11 cellular contexts compared by ENCODE assay signal in genomic region chr9:107239474-107239873, GRCh38. TPM values are rescaled to one million over a fixed set of nuclear protein-coding genes. Genes with fewer than 3 reads are reported as not detected.
DNase-seq lines count a peak whose midpoint lies in the region; ATAC-seq and TF ChIP-seq lines count a peak whose summit lies in the region.
"Had no signal": no experiment of that assay in that cellular context is flagged by ENCODE, and none has a peak within 500 bp of the region (broad histone marks: within the 10 kb centered on the region; RNA-seq: fewer than 3 reads in every experiment).

No MANE protein-coding gene starts in this region.

- no peak for TF ChIP-seq POLR2A in gastrocnemius medialis (IDR thresholded peaks at IDR 0.05)

- BruUV-seq in PC-3 (replicated peaks; lab: Mats Ljungman, UMichigan), result no TSS peak

- in situ Hi-C loops in gastrocnemius medialis (cut with MboI; ENCODE audit: low sequenced_read_pairs in 4 of 4), result loop anchor here in 2 of 4 donors (10.0 to 25.0 kb wide), 2 partner anchors 98 to 105 kb away; no protein-coding TSS in a partner anchor

- no peak overlapping the region for H3K4me2 ChIP-seq in PC-3 (ENCODE audit: low read length)

- ATAC-seq in PC-3 (peak; percentile 20; the same call in 1 of the 2 replicates), gastrocnemius medialis (peak; percentile 62 to 66)
- ATAC-seq in stimulated activated effector memory CD8-positive, alpha-beta T cell treated with anti-CD3 and anti-CD28 coated beads, Interleukin-12 subunit alpha, Interleukin-12 subunit beta, amount 100 ng/mL, for 72 hours, result no peak

- POLR2A ChIA-PET in PC-3 (lab: Charles Lee; ENCODE audit: unreplicated experiment), result no interaction called here

- H2AFZ ChIP-seq in PC-3 (ENCODE audit: low read length), result no peak overlapping the region

- DNase-seq in NCI-H82 (lab: John Stamatoyannopoulos, UW), result peak; percentile 10
- DNase-seq in NCI-H82 treated with DMSO at 0.1 percent for 48 hours (lab: John Stamatoyannopoulos, UW; ENCODE audit: unreplicated experiment), result no peak
- DNase-seq in PC-3, result peak; percentile 47
- DNase-seq in fibroblast of gingiva (ENCODE audit: low read depth), result peak; percentile 56
- DNase-seq in gastrocnemius medialis, result no peak
- DNase-seq in NCI-H1694 treated with DMSO at 0.1 percent for 48 hours (lab: John Stamatoyannopoulos, UW), result no peak
- DNase-seq in T-helper 9 cell, result no peak
- no peak for DNase-seq in stimulated activated effector memory CD8-positive, alpha-beta T cell treated with anti-CD3 and anti-CD28 coated beads, Interleukin-12 subunit alpha, Interleukin-12 subunit beta, amount 100 ng/mL, for 72 hours (ENCODE audit: low spot score in 2 of 2)
- DNase-seq: activated gamma-delta T cell treated with Interleukin-2 at 50 U/mL for 16 hours, NCI-H446 treated with DMSO at 0.1 percent for 48 hours had no signal

- H3K9me3 ChIP-seq in PC-3 (ENCODE audit: low read length) (no peaks in the 10 kb centered on the region), gastrocnemius medialis (no peaks in the 10 kb centered on the region)

- intact Hi-C loops in PC-3 (cut with micrococcal nuclease), result no loop called here
- intact Hi-C loops in gastrocnemius medialis (cut with DNase I; ENCODE audit: low total_unique reads), result no loop called here

- no peak overlapping the region for H3K27ac Mint-ChIP-seq in stimulated activated effector memory CD8-positive, alpha-beta T cell treated with anti-CD3 and anti-CD28 coated beads, Interleukin-12 subunit alpha, Interleukin-12 subunit beta, amount 100 ng/mL, for 72 hours
- H3K27ac Mint-ChIP-seq: CD8-positive, alpha-beta memory T cell had no signal

- TF ChIP-seq CTCF in PC-3 (conservative IDR thresholded peaks at IDR 0.05; ENCODE audit: low read depth, low read length) (peak; percentile 53), gastrocnemius medialis (IDR thresholded peaks at IDR 0.05 in 4 of 5, conservative IDR thresholded peaks at IDR 0.05 in 1 of 5) (peak in 4 of 5 experiments; percentile 13 to 57 (median 30))

- no peak overlapping the region for H3K4me3 Mint-ChIP-seq in stimulated activated effector memory CD8-positive, alpha-beta T cell treated with anti-CD3 and anti-CD28 coated beads, Interleukin-12 subunit alpha, Interleukin-12 subunit beta, amount 100 ng/mL, for 72 hours
- H3K4me3 Mint-ChIP-seq: CD8-positive, alpha-beta memory T cell had no signal

- CTCF ChIA-PET in PC-3 (lab: Charles Lee), result interaction anchor here (0.5 to 1.2 kb wide), 3 partner anchors 48 to 1323 kb away, joined by 4 to 9 read pairs (median 5); no protein-coding TSS in a partner anchor

- peaks cover 20% of the 10 kb centered on the region for H3K4me1 Mint-ChIP-seq in stimulated activated effector memory CD8-positive, alpha-beta T cell treated with anti-CD3 and anti-CD28 coated beads, Interleukin-12 subunit alpha, Interleukin-12 subunit beta, amount 100 ng/mL, for 72 hours

- H4K20me1 ChIP-seq in PC-3 (ENCODE audit: low read length), result no peaks in the 10 kb centered on the region

- peaks cover 24% of the 10 kb centered on the region for H3K4me1 ChIP-seq in PC-3 (ENCODE audit: insufficient read depth, low read length)
- H3K4me1 ChIP-seq in gastrocnemius medialis, result peaks cover 4% of the 10 kb centered on the region in 2 donors

- H3K4me3 ChIP-seq in PC-3 (ENCODE audit: low read length), result no peak overlapping the region
- H3K4me3 ChIP-seq in gastrocnemius medialis, result no peak overlapping the region

- H3K9me2 ChIP-seq in PC-3 (replicated peaks; ENCODE audit: low read length), result no peaks in the 10 kb centered on the region

- no peaks in the 10 kb centered on the region for H3K36me3 Mint-ChIP-seq in stimulated activated effector memory CD8-positive, alpha-beta T cell treated with anti-CD3 and anti-CD28 coated beads, Interleukin-12 subunit alpha, Interleukin-12 subunit beta, amount 100 ng/mL, for 72 hours
- H3K36me3 Mint-ChIP-seq: CD8-positive, alpha-beta memory T cell had no signal

- H3K27ac ChIP-seq in PC-3 (ENCODE audit: low read length) (no peak overlapping the region), gastrocnemius medialis (no peak overlapping the region)

- H3K36me3 ChIP-seq in PC-3 (ENCODE audit: low read depth, low read length) (no peaks in the 10 kb centered on the region), gastrocnemius medialis (no peaks in the 10 kb centered on the region)

- no peak overlapping the region for H3K9ac ChIP-seq in PC-3 (ENCODE audit: low read length)

- no peaks in the 10 kb centered on the region for H3K79me2 ChIP-seq in PC-3 (ENCODE audit: low read length)

- no peaks in the 10 kb centered on the region for H3K27me3 ChIP-seq in PC-3 (ENCODE audit: low read length)
- no peaks in the 10 kb centered on the region for H3K27me3 ChIP-seq in gastrocnemius medialis

- no peaks in the 10 kb centered on the region for H3F3A ChIP-seq in PC-3 (ENCODE audit: low read length, unreplicated experiment)

- no peaks in the 10 kb centered on the region for H3K9me3 Mint-ChIP-seq in stimulated activated effector memory CD8-positive, alpha-beta T cell treated with anti-CD3 and anti-CD28 coated beads, Interleukin-12 subunit alpha, Interleukin-12 subunit beta, amount 100 ng/mL, for 72 hours
- H3K9me3 Mint-ChIP-seq: CD8-positive, alpha-beta memory T cell had no signal

RNA-seq across cellular contexts. Expression of gene RAD23B, which starts 43.6 kb away (rescaled TPM):
- 67.9 and 74.6 TPM in 2 replicates for total RNA-seq in PC-3 (2014; rRNA removed)
- 100 to 1,000 TPM; 163 to 249 (median 188) TPM for total RNA-seq in gastrocnemius medialis

Comparison
In these comparisons a context has a peak if more than half of its experiments do, and no peak if none do; other contexts are left out.
1. DNase-seq: peak in NCI-H82 (single experiment), PC-3 (single experiment) and fibroblast of gingiva (single experiment); none in NCI-H82 treated with DMSO at 0.1 percent for 48 hours (single experiment), gastrocnemius medialis (0 of 2), NCI-H1694 treated with DMSO at 0.1 percent for 48 hours (single experiment), T-helper 9 cell (single experiment) and stimulated activated effector memory CD8-positive, alpha-beta T cell treated with anti-CD3 and anti-CD28 coated beads, Interleukin-12 subunit alpha, Interleukin-12 subunit beta, amount 100 ng/mL, for 72 hours (0 of 2).